Comparison of ENCODE assay signal across 1 cellular context in the genomic region with DNA sequence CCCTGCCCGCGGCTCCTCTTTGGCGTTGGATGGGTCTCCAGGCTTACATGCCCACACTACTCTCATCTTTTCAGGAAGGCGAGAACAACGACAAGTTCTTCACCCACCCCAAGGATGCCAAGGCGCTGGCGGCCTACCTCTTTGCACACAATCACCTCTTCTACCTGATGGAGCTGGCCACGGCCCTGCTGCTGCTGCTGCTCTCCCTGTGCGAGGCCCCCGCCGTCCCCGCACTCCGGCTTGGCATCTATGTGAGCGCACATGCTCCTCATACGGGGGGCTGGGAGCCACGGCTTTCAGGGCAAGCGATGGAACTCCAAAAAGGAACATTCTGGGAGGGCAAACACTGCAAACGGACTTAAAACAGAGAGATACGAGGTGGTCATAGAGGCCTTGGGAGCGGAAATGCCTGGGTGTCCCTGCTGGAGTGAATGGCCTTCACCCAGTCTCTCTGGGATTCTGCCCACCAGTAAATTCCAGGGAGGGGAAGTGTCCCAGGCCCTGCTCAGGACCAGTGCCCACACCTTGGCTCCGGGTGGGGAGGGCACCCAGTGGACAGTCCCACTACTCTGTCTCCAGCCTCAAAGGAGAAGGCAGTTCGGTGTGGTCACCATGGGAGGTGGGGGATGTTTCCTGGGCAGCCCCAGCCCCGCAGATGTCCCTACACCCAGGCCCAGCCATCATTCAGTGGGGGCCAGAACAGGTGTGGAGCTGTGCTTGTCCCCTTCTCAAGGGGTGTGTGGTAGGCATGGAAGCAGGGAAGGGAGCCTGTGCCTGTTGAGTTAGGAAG.
TF ChIP-seq lines count a peak whose summit lies in the region.

No MANE protein-coding gene starts in this region.

TF ChIP-seq in WTC11, 78 proteins besides CTCF, POLR2A, EP300 and RAD21 (continued from another document):
- TF ChIP-seq IRF2 (CRISPR knock-in tag; IDR thresholded peaks at IDR 0.05; ENCODE audit: borderline replicate concordance, low read depth) (no peak), TP53 (CRISPR knock-in tag; IDR thresholded peaks at IDR 0.05) (no peak)
- TF ChIP-seq, protein P1, sequence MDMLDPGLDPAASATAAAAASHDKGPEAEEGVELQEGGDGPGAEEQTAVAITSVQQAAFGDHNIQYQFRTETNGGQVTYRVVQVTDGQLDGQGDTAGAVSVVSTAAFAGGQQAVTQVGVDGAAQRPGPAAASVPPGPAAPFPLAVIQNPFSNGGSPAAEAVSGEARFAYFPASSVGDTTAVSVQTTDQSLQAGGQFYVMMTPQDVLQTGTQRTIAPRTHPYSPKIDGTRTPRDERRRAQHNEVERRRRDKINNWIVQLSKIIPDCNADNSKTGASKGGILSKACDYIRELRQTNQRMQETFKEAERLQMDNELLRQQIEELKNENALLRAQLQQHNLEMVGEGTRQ (CRISPR knock-in tag; IDR thresholded peaks at IDR 0.05): no peak
- TF ChIP-seq, protein P2, sequence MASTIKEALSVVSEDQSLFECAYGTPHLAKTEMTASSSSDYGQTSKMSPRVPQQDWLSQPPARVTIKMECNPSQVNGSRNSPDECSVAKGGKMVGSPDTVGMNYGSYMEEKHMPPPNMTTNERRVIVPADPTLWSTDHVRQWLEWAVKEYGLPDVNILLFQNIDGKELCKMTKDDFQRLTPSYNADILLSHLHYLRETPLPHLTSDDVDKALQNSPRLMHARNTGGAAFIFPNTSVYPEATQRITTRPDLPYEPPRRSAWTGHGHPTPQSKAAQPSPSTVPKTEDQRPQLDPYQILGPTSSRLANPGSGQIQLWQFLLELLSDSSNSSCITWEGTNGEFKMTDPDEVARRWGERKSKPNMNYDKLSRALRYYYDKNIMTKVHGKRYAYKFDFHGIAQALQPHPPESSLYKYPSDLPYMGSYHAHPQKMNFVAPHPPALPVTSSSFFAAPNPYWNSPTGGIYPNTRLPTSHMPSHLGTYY (CRISPR knock-in tag; IDR thresholded peaks at IDR 0.05): no peak
- TF ChIP-seq, protein P3, sequence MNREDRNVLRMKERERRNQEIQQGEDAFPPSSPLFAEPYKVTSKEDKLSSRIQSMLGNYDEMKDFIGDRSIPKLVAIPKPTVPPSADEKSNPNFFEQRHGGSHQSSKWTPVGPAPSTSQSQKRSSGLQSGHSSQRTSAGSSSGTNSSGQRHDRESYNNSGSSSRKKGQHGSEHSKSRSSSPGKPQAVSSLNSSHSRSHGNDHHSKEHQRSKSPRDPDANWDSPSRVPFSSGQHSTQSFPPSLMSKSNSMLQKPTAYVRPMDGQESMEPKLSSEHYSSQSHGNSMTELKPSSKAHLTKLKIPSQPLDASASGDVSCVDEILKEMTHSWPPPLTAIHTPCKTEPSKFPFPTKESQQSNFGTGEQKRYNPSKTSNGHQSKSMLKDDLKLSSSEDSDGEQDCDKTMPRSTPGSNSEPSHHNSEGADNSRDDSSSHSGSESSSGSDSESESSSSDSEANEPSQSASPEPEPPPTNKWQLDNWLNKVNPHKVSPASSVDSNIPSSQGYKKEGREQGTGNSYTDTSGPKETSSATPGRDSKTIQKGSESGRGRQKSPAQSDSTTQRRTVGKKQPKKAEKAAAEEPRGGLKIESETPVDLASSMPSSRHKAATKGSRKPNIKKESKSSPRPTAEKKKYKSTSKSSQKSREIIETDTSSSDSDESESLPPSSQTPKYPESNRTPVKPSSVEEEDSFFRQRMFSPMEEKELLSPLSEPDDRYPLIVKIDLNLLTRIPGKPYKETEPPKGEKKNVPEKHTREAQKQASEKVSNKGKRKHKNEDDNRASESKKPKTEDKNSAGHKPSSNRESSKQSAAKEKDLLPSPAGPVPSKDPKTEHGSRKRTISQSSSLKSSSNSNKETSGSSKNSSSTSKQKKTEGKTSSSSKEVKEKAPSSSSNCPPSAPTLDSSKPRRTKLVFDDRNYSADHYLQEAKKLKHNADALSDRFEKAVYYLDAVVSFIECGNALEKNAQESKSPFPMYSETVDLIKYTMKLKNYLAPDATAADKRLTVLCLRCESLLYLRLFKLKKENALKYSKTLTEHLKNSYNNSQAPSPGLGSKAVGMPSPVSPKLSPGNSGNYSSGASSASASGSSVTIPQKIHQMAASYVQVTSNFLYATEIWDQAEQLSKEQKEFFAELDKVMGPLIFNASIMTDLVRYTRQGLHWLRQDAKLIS (CRISPR knock-in tag; IDR thresholded peaks at IDR 0.05; ENCODE audit: borderline replicate concordance): no peak
